Comparison of ENCODE assay signal across 11 cellular contexts in genomic region chr6:143049611-143050010, GRCh38.
"Had no signal": no experiment of that assay in that cellular context is flagged by ENCODE, and none has a peak within 500 bp of the region (broad histone marks: within the 10 kb centered on the region; RNA-seq: fewer than 3 reads in every experiment).

No MANE protein-coding gene starts in this region.

- H3K27ac ChIP-seq: GM23248 had no signal

- DNase-seq: GM23248, GOT3, H7, H9, HCEC 1CT, HFFc6 had no signal

- H3K4me3 ChIP-seq: GM23248, GM23338, HAP-1 had no signal

- H3K36me3 ChIP-seq: HAP-1 had no signal

- H2AFZ ChIP-seq: GM23248, GM23338 had no signal

- H3K4me1 ChIP-seq: HAP-1 had no signal

- H3K4me2 ChIP-seq: GM23338 had no signal

- ATAC-seq: GM23338, HCT116 had no signal

- H3K9ac ChIP-seq: GM23248 had no signal

- FAIRE-seq: H1, H54 had no signal

- H3K9me3 ChIP-seq: HAP-1 had no signal
